In the genomic region with DNA sequence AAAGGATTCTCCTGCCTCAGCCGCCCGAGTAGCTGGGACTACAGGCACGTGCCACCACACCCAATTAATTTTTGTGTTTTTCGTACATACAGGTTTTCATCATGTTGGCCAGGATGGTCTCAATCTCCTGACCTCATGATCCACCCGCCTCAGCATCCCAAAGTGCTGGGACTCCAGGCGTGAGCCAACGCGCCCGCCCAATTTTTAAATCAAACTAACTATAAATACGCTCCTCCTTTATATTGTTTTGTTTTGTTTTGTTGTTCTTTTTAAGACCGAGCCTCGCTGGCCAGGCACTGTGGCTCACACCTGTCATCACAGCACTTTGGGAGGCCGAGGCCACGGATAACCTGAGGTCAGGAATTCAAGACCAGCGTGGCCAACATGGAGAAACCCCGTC, we compare ENCODE assay signal across 20 cellular contexts.
"Had no signal": no experiment of that assay in that cellular context is flagged by ENCODE, and none has a peak within 500 bp of the region (broad histone marks: within the 10 kb centered on the region; RNA-seq: fewer than 3 reads in every experiment).

No MANE protein-coding gene starts in this region.

- H3K27me3 ChIP-seq: dorsolateral prefrontal cortex, sigmoid colon, testis, tibial artery, upper lobe of left lung, uterus had no signal

- H3K4me3 ChIP-seq: dorsolateral prefrontal cortex, lower lobe of right lung, psoas muscle, sigmoid colon, testis, tibial artery, upper lobe of left lung, uterus had no signal

- H3K27ac Mint-ChIP-seq: natural killer cell; stimulated activated effector memory CD8-positive, alpha-beta T cell treated with anti-CD3 and anti-CD28 coated beads, Interleukin-12 subunit alpha, Interleukin-12 subunit beta, amount 100 ng/mL, for 72 hours had no signal

- H3K4me3 Mint-ChIP-seq: stimulated activated effector memory CD8-positive, alpha-beta T cell treated with anti-CD3 and anti-CD28 coated beads, Interleukin-12 subunit alpha, Interleukin-12 subunit beta, amount 100 ng/mL, for 72 hours had no signal

- DNase-seq: dorsolateral prefrontal cortex; effector CD4-positive, alpha-beta T cell; hypothalamus; left ventricle myocardium superior; lower lobe of right lung; natural killer cell; psoas muscle; right cardiac atrium; sigmoid colon; stimulated activated CD4-positive, alpha-beta T cell treated with anti-CD3 and anti-CD28 coated beads, Interleukin-2, amount 100 ng/mL, for 24 hours; stimulated activated CD4-positive, alpha-beta T cell treated with anti-CD3 and anti-CD28 coated beads, Interleukin-4, amount 100 ng/mL, for 24 hours; stimulated activated naive CD8-positive, alpha-beta T cell treated with anti-CD3 and anti-CD28 coated beads, Interleukin-15, Interleukin-2, amounts not matched to agents 100 U/mL and 50 U/mL, for 24 hours; substantia nigra; testis; tibial artery; upper lobe of left lung; uterus had no signal

- H3K36me3 ChIP-seq: uterus had no signal

- H3K4me1 ChIP-seq: parathyroid adenoma, psoas muscle, testis had no signal

- ATAC-seq: left ventricle myocardium superior; lower lobe of right lung; natural killer cell; psoas muscle; right cardiac atrium; stimulated activated effector memory CD8-positive, alpha-beta T cell treated with anti-CD3 and anti-CD28 coated beads, Interleukin-12 subunit alpha, Interleukin-12 subunit beta, amount 100 ng/mL, for 72 hours; stimulated activated naive CD8-positive, alpha-beta T cell treated with anti-CD3 and anti-CD28 coated beads, Interleukin-15, Interleukin-2, amounts not matched to agents 100 U/mL and 50 U/mL, for 24 hours had no signal

- H3K9me3 Mint-ChIP-seq: natural killer cell; stimulated activated effector memory CD8-positive, alpha-beta T cell treated with anti-CD3 and anti-CD28 coated beads, Interleukin-12 subunit alpha, Interleukin-12 subunit beta, amount 100 ng/mL, for 72 hours had no signal

- H3K4me1 Mint-ChIP-seq: natural killer cell; stimulated activated effector memory CD8-positive, alpha-beta T cell treated with anti-CD3 and anti-CD28 coated beads, Interleukin-12 subunit alpha, Interleukin-12 subunit beta, amount 100 ng/mL, for 72 hours had no signal

- H3K9me3 ChIP-seq: lower lobe of right lung, neutrophil, psoas muscle, sigmoid colon, testis, tibial artery, upper lobe of left lung, uterus had no signal

- H3K36me3 Mint-ChIP-seq: natural killer cell had no signal

- H3K27ac ChIP-seq: dorsolateral prefrontal cortex, lower lobe of right lung, neutrophil, parathyroid adenoma, psoas muscle, sigmoid colon, testis, tibial artery, upper lobe of left lung, uterus had no signal
